ENCODE assay signal across 8 cellular contexts in the genomic region with DNA sequence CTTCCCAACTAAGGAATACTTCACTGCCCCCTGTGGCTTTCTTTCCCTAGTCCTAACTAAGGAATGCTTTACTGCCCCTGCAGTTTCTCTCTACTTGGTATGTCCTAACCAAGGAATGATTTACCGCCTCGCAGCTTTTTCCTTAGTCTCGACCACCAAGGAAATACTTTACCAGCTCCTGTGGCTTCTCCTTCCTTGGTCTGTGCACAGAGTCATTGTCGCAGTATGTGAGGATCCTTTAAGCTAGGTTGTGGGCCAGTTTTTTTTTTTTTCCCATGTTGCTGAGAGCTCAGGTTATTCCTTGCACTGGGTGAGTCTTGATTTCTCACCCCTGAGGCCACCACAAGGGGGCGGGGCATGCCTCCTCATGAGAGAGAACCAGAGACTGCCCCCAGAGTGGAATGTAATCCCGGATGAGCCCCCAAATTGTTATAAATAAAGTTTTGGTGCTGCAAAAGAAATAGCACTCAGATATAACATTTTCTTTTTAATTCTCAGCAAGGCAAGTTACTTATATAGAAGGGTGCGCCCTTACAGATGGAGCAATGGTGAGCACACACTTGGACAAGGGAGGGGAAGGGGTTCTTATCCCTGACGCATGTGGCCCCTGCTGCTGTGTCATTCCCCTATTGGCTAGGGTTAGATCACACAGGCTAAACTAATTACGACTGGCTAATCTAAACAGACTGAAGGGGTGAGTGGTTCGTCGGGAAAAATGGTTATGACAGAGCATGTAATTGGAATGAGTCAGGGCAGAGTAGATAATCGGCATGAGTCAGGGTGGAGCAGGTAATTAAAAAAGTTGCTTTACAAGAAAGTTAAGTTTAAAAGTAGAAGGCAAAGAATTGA. TPM values are rescaled to one million over a fixed set of nuclear protein-coding genes. Genes with fewer than 3 reads are reported as not detected.
A peak's percentile ranks its signal among the peaks of the same experiment; 100 is the strongest.
DNase-seq lines count a peak whose midpoint lies in the region; ATAC-seq and TF ChIP-seq lines count a peak whose summit lies in the region.
"Had no signal": no experiment of that assay in that cellular context is flagged by ENCODE, and none has a peak within 500 bp of the region (broad histone marks: within the 10 kb centered on the region; RNA-seq: fewer than 3 reads in every experiment).

No MANE protein-coding gene starts in this region.

- peaks cover 12% of the 10 kb centered on the region for H3K36me3 Mint-ChIP-seq in activated CD4-positive, alpha-beta memory T cell treated with anti-CD3 and anti-CD28 coated beads for 36 hours
- H3K36me3 Mint-ChIP-seq: brain had no signal

- no peak overlapping the region for H3K4me3 Mint-ChIP-seq in activated CD4-positive, alpha-beta memory T cell treated with anti-CD3 and anti-CD28 coated beads for 36 hours
- H3K4me3 Mint-ChIP-seq: brain had no signal

- in situ Hi-C loops in G401 (cut with HindIII; ENCODE audit: low sequenced_read_pairs), result no loop called here

- TF ChIP-seq EP300 in Ishikawa (IDR thresholded peaks at IDR 0.05; ENCODE audit: borderline replicate concordance), result no peak

- H3K27ac ChIP-seq in coronary artery, result no peak overlapping the region

- no peaks in the 10 kb centered on the region for H3K4me1 ChIP-seq in mucosa of descending colon (ENCODE audit: low read depth)

- H3K27me3 Mint-ChIP-seq in activated CD4-positive, alpha-beta memory T cell treated with anti-CD3 and anti-CD28 coated beads for 36 hours, result peaks cover 2% of the 10 kb centered on the region

- H3K27ac Mint-ChIP-seq in activated CD4-positive, alpha-beta memory T cell treated with anti-CD3 and anti-CD28 coated beads for 36 hours, result no peak overlapping the region
- H3K27ac Mint-ChIP-seq: brain had no signal

- H3K4me1 Mint-ChIP-seq in activated CD4-positive, alpha-beta memory T cell treated with anti-CD3 and anti-CD28 coated beads for 36 hours (ENCODE audit: low read depth), result no peaks in the 10 kb centered on the region
- H3K4me1 Mint-ChIP-seq: brain had no signal

- DNase-seq in G401 (ENCODE audit: low spot score) (peak; percentile 18), mucosa of descending colon (peak in 1 of 3 donors; percentile 16), medulla oblongata (ENCODE audit: extremely low spot score) (no peak), coronary artery (ENCODE audit: low spot score) (no peak), Right ventricle myocardium inferior (ENCODE audit: missing footprints) (no peak)
- peak; percentile 20 for DNase-seq in activated CD4-positive, alpha-beta memory T cell treated with anti-CD3 and anti-CD28 coated beads for 36 hours

- TF ChIP-seq CTCF in mucosa of descending colon (IDR thresholded peaks at IDR 0.05) (no peak), coronary artery (IDR thresholded peaks at IDR 0.05) (no peak)

- POLR2A ChIA-PET in activated CD4-positive, alpha-beta memory T cell treated with anti-CD3 and anti-CD28 coated beads for 36 hours (lab: Charles Lee), result no interaction called here

- CTCF ChIA-PET in activated CD4-positive, alpha-beta memory T cell treated with anti-CD3 and anti-CD28 coated beads for 36 hours (lab: Charles Lee), result interaction anchor here (1.0 kb wide), 1 partner anchor 172 kb away, joined by 4 read pairs; no protein-coding TSS in a partner anchor

- no peak overlapping the region for H3K4me3 ChIP-seq in mucosa of descending colon
- no peak overlapping the region for H3K4me3 ChIP-seq in coronary artery

- intact Hi-C loops in activated CD4-positive, alpha-beta memory T cell treated with anti-CD3 and anti-CD28 coated beads for 36 hours (cut with micrococcal nuclease), result no loop called here
- intact Hi-C loops in mucosa of descending colon (cut with DNase I, micrococcal nuclease), result no loop called here
- intact Hi-C loops in Right ventricle myocardium inferior (cut with DNase I), result no loop called here

- peak; percentile 44 for ATAC-seq in mucosa of descending colon
- ATAC-seq in Right ventricle myocardium inferior, result no peak

- H3K9me3 Mint-ChIP-seq in activated CD4-positive, alpha-beta memory T cell treated with anti-CD3 and anti-CD28 coated beads for 36 hours, result peaks cover 16% of the 10 kb centered on the region

- H3K36me3 ChIP-seq in mucosa of descending colon (ENCODE audit: low read depth), result no peaks in the 10 kb centered on the region

- peak; percentile 78 for TF ChIP-seq RAD21 in Ishikawa (IDR thresholded peaks at IDR 0.05; ENCODE audit: low read depth)

- peaks cover 15% of the 10 kb centered on the region for H3K9me3 ChIP-seq in mucosa of descending colon

TF ChIP-seq in Ishikawa, 13 proteins besides CTCF, POLR2A, EP300 and RAD21:
- TF ChIP-seq ZBTB7A (IDR thresholded peaks at IDR 0.05; ENCODE audit: low read depth) (no peak), NFIC (IDR thresholded peaks at IDR 0.05) (no peak), FOXM1 (IDR thresholded peaks at IDR 0.05; ENCODE audit: borderline replicate concordance, low read depth) (no peak)

RNA-seq across cellular contexts. Expression of a gene that starts 27.0 kb away (rescaled TPM):
- total RNA-seq in G401 (2014; rRNA removed; shearing (Covaris generic)), result 127 and 148 TPM in 2 replicates
- 100 to 1,000 TPM; 130 to 143 TPM for total RNA-seq in activated CD4-positive, alpha-beta memory T cell treated with anti-CD3 and anti-CD28 coated beads for 36 hours
- total RNA-seq in mucosa of descending colon (100 to 1,000 TPM; 142 to 182 (median 157) TPM), Right ventricle myocardium inferior (629 TPM)

RNA-seq across cellular contexts. Expression of a gene that starts 58.9 kb away (rescaled TPM):
- total RNA-seq in G401 (2014; rRNA removed; shearing (Covaris generic)), result not detected in 2 replicates
- total RNA-seq in activated CD4-positive, alpha-beta memory T cell treated with anti-CD3 and anti-CD28 coated beads for 36 hours, result under 1 TPM in 1 of 2 experiments, not detected in 1; 0.12 TPM
- 10 to 100 TPM; 15.7 to 53.3 (median 46.0) TPM for total RNA-seq in mucosa of descending colon
- total RNA-seq in Right ventricle myocardium inferior, result not detected

Comparison
In these comparisons a context has a peak if more than half of its experiments do, and no peak if none do; other contexts are left out.
1. DNase-seq: peak in G401 (single experiment) and activated CD4-positive, alpha-beta memory T cell treated with anti-CD3 and anti-CD28 coated beads for 36 hours (single experiment); none in medulla oblongata (single experiment), coronary artery (single experiment) and Right ventricle myocardium inferior (single experiment).
2. RNA of a gene that starts 58.9 kb away (total RNA-seq): 15.7 to 53.3 TPM in mucosa of descending colon; not detected in Right ventricle myocardium inferior (single experiment), 0.12 TPM in activated CD4-positive, alpha-beta memory T cell treated with anti-CD3 and anti-CD28 coated beads for 36 hours and not detected in G401; every median in the first group is over 10 times any median in the second.